2 cellular contexts compared by ENCODE assay signal in the genomic region with DNA sequence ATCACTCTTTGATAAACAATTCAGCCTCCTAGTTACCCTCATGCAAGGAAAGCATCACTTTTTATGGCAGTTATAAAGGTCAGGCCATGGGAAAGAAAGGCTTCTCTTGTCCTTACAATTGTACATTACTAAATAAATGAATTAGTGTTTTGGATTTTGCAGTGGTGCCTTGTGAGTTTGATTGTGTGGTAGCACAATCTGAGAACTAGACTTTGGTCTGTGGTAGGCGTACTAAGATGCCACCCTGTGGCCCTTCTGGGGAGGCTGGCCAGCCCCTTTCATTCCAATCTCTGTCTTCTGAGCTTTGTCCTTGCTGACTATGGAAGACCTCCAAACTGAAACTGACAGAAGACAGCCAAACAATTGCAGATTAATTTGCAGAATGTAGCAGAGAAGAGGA.
TF ChIP-seq lines count a peak whose summit lies in the region.

No MANE protein-coding gene starts in this region.

TF ChIP-seq in SK-N-SH treated with all-trans-retinoic acid at 6 μM for 48 hours, 23 proteins besides CTCF, POLR2A, EP300 and RAD21:
- TF ChIP-seq SNAI2 (CRISPR knock-in tag; IDR thresholded peaks at IDR 0.05) (no peak), BACH2 (CRISPR knock-in tag; IDR thresholded peaks at IDR 0.05; ENCODE audit: borderline replicate concordance) (no peak), OSR1 (CRISPR knock-in tag; IDR thresholded peaks at IDR 0.05) (no peak), CSDC2 (CRISPR knock-in tag; IDR thresholded peaks at IDR 0.05) (no peak), ZNF8 (CRISPR knock-in tag; IDR thresholded peaks at IDR 0.05) (no peak), ZFP3 (CRISPR knock-in tag; IDR thresholded peaks at IDR 0.05) (no peak), ZFP30 (CRISPR knock-in tag; IDR thresholded peaks at IDR 0.05) (no peak), TOX (CRISPR knock-in tag; IDR thresholded peaks at IDR 0.05; ENCODE audit: borderline replicate concordance) (no peak), GLIS3 (CRISPR knock-in tag; IDR thresholded peaks at IDR 0.05) (no peak), ZNF565 (CRISPR knock-in tag; conservative IDR thresholded peaks at IDR 0.05; ENCODE audit: low read depth) (no peak), ESRRG (CRISPR knock-in tag; IDR thresholded peaks at IDR 0.05) (no peak), ISL1 (CRISPR knock-in tag; IDR thresholded peaks at IDR 0.05) (no peak)
- TF ChIP-seq, protein P1, sequence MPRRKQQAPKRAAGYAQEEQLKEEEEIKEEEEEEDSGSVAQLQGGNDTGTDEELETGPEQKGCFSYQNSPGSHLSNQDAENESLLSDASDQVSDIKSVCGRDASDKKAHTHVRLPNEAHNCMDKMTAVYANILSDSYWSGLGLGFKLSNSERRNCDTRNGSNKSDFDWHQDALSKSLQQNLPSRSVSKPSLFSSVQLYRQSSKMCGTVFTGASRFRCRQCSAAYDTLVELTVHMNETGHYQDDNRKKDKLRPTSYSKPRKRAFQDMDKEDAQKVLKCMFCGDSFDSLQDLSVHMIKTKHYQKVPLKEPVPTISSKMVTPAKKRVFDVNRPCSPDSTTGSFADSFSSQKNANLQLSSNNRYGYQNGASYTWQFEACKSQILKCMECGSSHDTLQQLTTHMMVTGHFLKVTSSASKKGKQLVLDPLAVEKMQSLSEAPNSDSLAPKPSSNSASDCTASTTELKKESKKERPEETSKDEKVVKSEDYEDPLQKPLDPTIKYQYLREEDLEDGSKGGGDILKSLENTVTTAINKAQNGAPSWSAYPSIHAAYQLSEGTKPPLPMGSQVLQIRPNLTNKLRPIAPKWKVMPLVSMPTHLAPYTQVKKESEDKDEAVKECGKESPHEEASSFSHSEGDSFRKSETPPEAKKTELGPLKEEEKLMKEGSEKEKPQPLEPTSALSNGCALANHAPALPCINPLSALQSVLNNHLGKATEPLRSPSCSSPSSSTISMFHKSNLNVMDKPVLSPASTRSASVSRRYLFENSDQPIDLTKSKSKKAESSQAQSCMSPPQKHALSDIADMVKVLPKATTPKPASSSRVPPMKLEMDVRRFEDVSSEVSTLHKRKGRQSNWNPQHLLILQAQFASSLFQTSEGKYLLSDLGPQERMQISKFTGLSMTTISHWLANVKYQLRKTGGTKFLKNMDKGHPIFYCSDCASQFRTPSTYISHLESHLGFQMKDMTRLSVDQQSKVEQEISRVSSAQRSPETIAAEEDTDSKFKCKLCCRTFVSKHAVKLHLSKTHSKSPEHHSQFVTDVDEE (CRISPR knock-in tag; IDR thresholded peaks at IDR 0.05): no peak
- TF ChIP-seq, protein P2, sequence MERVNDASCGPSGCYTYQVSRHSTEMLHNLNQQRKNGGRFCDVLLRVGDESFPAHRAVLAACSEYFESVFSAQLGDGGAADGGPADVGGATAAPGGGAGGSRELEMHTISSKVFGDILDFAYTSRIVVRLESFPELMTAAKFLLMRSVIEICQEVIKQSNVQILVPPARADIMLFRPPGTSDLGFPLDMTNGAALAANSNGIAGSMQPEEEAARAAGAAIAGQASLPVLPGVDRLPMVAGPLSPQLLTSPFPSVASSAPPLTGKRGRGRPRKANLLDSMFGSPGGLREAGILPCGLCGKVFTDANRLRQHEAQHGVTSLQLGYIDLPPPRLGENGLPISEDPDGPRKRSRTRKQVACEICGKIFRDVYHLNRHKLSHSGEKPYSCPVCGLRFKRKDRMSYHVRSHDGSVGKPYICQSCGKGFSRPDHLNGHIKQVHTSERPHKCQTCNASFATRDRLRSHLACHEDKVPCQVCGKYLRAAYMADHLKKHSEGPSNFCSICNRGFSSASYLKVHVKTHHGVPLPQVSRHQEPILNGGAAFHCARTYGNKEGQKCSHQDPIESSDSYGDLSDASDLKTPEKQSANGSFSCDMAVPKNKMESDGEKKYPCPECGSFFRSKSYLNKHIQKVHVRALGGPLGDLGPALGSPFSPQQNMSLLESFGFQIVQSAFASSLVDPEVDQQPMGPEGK (CRISPR knock-in tag; IDR thresholded peaks at IDR 0.05; ENCODE audit: borderline replicate concordance): no peak

TF ChIP-seq in SK-N-SH, 30 proteins besides CTCF, POLR2A, EP300 and RAD21:
- TF ChIP-seq JUND (IDR thresholded peaks at IDR 0.05) (no peak), TCF12 (IDR thresholded peaks at IDR 0.05) (no peak), RFX5 (IDR thresholded peaks at IDR 0.05; ENCODE audit: low read length) (no peak), EZH2phosphoT487 (IDR thresholded peaks at IDR 0.05; ENCODE audit: borderline replicate concordance, low read depth) (no peak), FOXM1 (IDR thresholded peaks at IDR 0.05; ENCODE audit: low read depth) (no peak), MEF2A (IDR thresholded peaks at IDR 0.05; ENCODE audit: borderline replicate concordance, low read depth) (no peak), POLR2AphosphoS5 (IDR thresholded peaks at IDR 0.05; ENCODE audit: low read depth, low read length) (no peak), TAF1 (IDR thresholded peaks at IDR 0.05; ENCODE audit: borderline replicate concordance, low read depth, low read length) (no peak), ELF1 (IDR thresholded peaks at IDR 0.05) (no peak), RCOR1 (IDR thresholded peaks at IDR 0.05; ENCODE audit: low read length) (no peak), MXI1 (IDR thresholded peaks at IDR 0.05; ENCODE audit: low read depth, low read length) (no peak), CHD2 (IDR thresholded peaks at IDR 0.05; ENCODE audit: low read length, partially characterized antibody) (no peak)
- TF ChIP-seq, protein P3, sequence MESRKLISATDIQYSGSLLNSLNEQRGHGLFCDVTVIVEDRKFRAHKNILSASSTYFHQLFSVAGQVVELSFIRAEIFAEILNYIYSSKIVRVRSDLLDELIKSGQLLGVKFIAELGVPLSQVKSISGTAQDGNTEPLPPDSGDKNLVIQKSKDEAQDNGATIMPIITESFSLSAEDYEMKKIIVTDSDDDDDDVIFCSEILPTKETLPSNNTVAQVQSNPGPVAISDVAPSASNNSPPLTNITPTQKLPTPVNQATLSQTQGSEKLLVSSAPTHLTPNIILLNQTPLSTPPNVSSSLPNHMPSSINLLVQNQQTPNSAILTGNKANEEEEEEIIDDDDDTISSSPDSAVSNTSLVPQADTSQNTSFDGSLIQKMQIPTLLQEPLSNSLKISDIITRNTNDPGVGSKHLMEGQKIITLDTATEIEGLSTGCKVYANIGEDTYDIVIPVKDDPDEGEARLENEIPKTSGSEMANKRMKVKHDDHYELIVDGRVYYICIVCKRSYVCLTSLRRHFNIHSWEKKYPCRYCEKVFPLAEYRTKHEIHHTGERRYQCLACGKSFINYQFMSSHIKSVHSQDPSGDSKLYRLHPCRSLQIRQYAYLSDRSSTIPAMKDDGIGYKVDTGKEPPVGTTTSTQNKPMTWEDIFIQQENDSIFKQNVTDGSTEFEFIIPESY (IDR thresholded peaks at IDR 0.05; ENCODE audit: borderline replicate concordance, low read depth): no peak
- TF ChIP-seq, protein P4, sequence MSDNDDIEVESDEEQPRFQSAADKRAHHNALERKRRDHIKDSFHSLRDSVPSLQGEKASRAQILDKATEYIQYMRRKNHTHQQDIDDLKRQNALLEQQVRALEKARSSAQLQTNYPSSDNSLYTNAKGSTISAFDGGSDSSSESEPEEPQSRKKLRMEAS (IDR thresholded peaks at IDR 0.05; ENCODE audit: low read depth): no peak
- TF ChIP-seq, protein P5, sequence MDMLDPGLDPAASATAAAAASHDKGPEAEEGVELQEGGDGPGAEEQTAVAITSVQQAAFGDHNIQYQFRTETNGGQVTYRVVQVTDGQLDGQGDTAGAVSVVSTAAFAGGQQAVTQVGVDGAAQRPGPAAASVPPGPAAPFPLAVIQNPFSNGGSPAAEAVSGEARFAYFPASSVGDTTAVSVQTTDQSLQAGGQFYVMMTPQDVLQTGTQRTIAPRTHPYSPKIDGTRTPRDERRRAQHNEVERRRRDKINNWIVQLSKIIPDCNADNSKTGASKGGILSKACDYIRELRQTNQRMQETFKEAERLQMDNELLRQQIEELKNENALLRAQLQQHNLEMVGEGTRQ (IDR thresholded peaks at IDR 0.05; ENCODE audit: borderline replicate concordance, low read depth, low read length): no peak
- TF ChIP-seq, protein P6, sequence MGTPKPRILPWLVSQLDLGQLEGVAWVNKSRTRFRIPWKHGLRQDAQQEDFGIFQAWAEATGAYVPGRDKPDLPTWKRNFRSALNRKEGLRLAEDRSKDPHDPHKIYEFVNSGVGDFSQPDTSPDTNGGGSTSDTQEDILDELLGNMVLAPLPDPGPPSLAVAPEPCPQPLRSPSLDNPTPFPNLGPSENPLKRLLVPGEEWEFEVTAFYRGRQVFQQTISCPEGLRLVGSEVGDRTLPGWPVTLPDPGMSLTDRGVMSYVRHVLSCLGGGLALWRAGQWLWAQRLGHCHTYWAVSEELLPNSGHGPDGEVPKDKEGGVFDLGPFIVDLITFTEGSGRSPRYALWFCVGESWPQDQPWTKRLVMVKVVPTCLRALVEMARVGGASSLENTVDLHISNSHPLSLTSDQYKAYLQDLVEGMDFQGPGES (IDR thresholded peaks at IDR 0.05; ENCODE audit: low read depth, low read length): no peak
